ENCODE assay signal across 8 cellular contexts in genomic region chr10:125157473-125157865, GRCh38. TPM values are rescaled to one million over a fixed set of nuclear protein-coding genes. Genes with fewer than 3 reads are reported as not detected.
DNase-seq lines count a peak whose midpoint lies in the region; ATAC-seq and TF ChIP-seq lines count a peak whose summit lies in the region.

No MANE protein-coding gene starts in this region.

- peaks cover 57% of the 10 kb centered on the region for H3K27me3 Mint-ChIP-seq in activated CD8-positive, alpha-beta T cell treated with anti-CD3 and anti-CD28 coated beads, Interleukin-2, amount 10 ng/mL, durations not matched to agents 7 days and 5 days (ENCODE audit: low read depth)
- H3K27me3 Mint-ChIP-seq in activated CD8-positive, alpha-beta T cell treated with anti-CD3 and anti-CD28 coated beads for 36 hours = peaks cover 45% of the 10 kb centered on the region

- no peaks in the 10 kb centered on the region for H3K9me3 ChIP-seq in thoracic aorta

- no peak for ATAC-seq in activated CD8-positive, alpha-beta T cell treated with anti-CD3 and anti-CD28 coated beads, Interleukin-2, amount 10 ng/mL, durations not matched to agents 7 days and 5 days
- no peak for ATAC-seq in activated CD8-positive, alpha-beta T cell treated with anti-CD3 and anti-CD28 coated beads for 36 hours
- ATAC-seq in thoracic aorta (ENCODE audit: insufficient number of reproducible peaks, low FRiP score, low read depth) (no peak), HG02763 (IDR thresholded peaks at IDR 0.05; ENCODE audit: unreplicated experiment) (no peak)

- H3K27ac ChIP-seq in thoracic aorta = peak overlapping the region; percentile 6 to 94

- no peaks in the 10 kb centered on the region for H3K36me3 ChIP-seq in thoracic aorta

- no peaks in the 10 kb centered on the region for H3K27me3 ChIP-seq in thoracic aorta (replicated peaks; ENCODE audit: insufficient read depth)

- H3K4me1 Mint-ChIP-seq in activated CD8-positive, alpha-beta T cell treated with anti-CD3 and anti-CD28 coated beads, Interleukin-2, amount 10 ng/mL, durations not matched to agents 7 days and 5 days (ENCODE audit: low read depth) = peaks cover 11% of the 10 kb centered on the region
- peaks cover 4% of the 10 kb centered on the region for H3K4me1 Mint-ChIP-seq in activated CD8-positive, alpha-beta T cell treated with anti-CD3 and anti-CD28 coated beads for 36 hours (ENCODE audit: low read depth)

- DNase-seq in activated CD8-positive, alpha-beta T cell treated with anti-CD3 and anti-CD28 coated beads, Interleukin-2, amount 10 ng/mL, durations not matched to agents 7 days and 5 days = no peak
- no peak for DNase-seq in activated CD8-positive, alpha-beta T cell treated with anti-CD3 and anti-CD28 coated beads for 36 hours
- DNase-seq in astrocyte of the cerebellum (ENCODE audit: low read depth) (no peak), kidney tubule cell (ENCODE audit: low spot score) (peak; percentile 56), thoracic aorta (ENCODE audit: low spot score) (no peak), SW480 (ENCODE audit: low spot score) (no peak)
- no peak for DNase-seq in activated CD4-positive, alpha-beta T cell treated with anti-CD3 and anti-CD28 coated beads for 4 hours

- in situ Hi-C loops in astrocyte of the cerebellum (cut with HindIII; ENCODE audit: low sequenced_read_pairs) = no loop called here

- POLR2A ChIA-PET in activated CD8-positive, alpha-beta T cell treated with anti-CD3 and anti-CD28 coated beads, Interleukin-2, amount 10 ng/mL, durations not matched to agents 7 days and 5 days (lab: Charles Lee) = no interaction called here
- POLR2A ChIA-PET in activated CD8-positive, alpha-beta T cell treated with anti-CD3 and anti-CD28 coated beads for 36 hours (lab: Charles Lee) = no interaction called here

- H3K4me3 ChIP-seq in astrocyte of the cerebellum (ENCODE audit: low read depth, low read length) (peak overlapping the region; percentile 62), thoracic aorta (peak overlapping the region; percentile 93)

- intact Hi-C loops in activated CD8-positive, alpha-beta T cell treated with anti-CD3 and anti-CD28 coated beads for 36 hours (cut with micrococcal nuclease) = no loop called here

- H3K36me3 Mint-ChIP-seq in activated CD8-positive, alpha-beta T cell treated with anti-CD3 and anti-CD28 coated beads, Interleukin-2, amount 10 ng/mL, durations not matched to agents 7 days and 5 days (ENCODE audit: low read depth) = no peaks in the 10 kb centered on the region
- H3K36me3 Mint-ChIP-seq in activated CD8-positive, alpha-beta T cell treated with anti-CD3 and anti-CD28 coated beads for 36 hours (ENCODE audit: low read depth) = no peaks in the 10 kb centered on the region

- CTCF ChIA-PET in activated CD8-positive, alpha-beta T cell treated with anti-CD3 and anti-CD28 coated beads, Interleukin-2, amount 10 ng/mL, durations not matched to agents 7 days and 5 days (lab: Charles Lee) = no interaction called here
- CTCF ChIA-PET in activated CD8-positive, alpha-beta T cell treated with anti-CD3 and anti-CD28 coated beads for 36 hours (lab: Charles Lee) = no interaction called here

- no peak for TF ChIP-seq CTCF in activated CD8-positive, alpha-beta T cell treated with anti-CD3 and anti-CD28 coated beads for 36 hours (IDR thresholded peaks at IDR 0.05)
- no peak for TF ChIP-seq CTCF in astrocyte of the cerebellum (IDR thresholded peaks at IDR 0.05; ENCODE audit: low read depth, low read length, missing control alignments)
- TF ChIP-seq CTCF in thoracic aorta (IDR thresholded peaks at IDR 0.05) = no peak

- H3K4me1 ChIP-seq in thoracic aorta (ENCODE audit: control insufficient read depth in 1 of 2, low read depth in 2 of 2) = peaks cover 52 to 65% of the 10 kb centered on the region in 2 donors

- H3K27ac Mint-ChIP-seq in activated CD8-positive, alpha-beta T cell treated with anti-CD3 and anti-CD28 coated beads, Interleukin-2, amount 10 ng/mL, durations not matched to agents 7 days and 5 days = no peak overlapping the region
- no peak overlapping the region for H3K27ac Mint-ChIP-seq in activated CD8-positive, alpha-beta T cell treated with anti-CD3 and anti-CD28 coated beads for 36 hours

- H3K9me3 Mint-ChIP-seq in activated CD8-positive, alpha-beta T cell treated with anti-CD3 and anti-CD28 coated beads, Interleukin-2, amount 10 ng/mL, durations not matched to agents 7 days and 5 days (ENCODE audit: insufficient read depth) = no peaks in the 10 kb centered on the region
- no peaks in the 10 kb centered on the region for H3K9me3 Mint-ChIP-seq in activated CD8-positive, alpha-beta T cell treated with anti-CD3 and anti-CD28 coated beads for 36 hours

- H3K4me3 Mint-ChIP-seq in activated CD8-positive, alpha-beta T cell treated with anti-CD3 and anti-CD28 coated beads, Interleukin-2, amount 10 ng/mL, durations not matched to agents 7 days and 5 days = peak overlapping the region; percentile 22
- no peak overlapping the region for H3K4me3 Mint-ChIP-seq in activated CD8-positive, alpha-beta T cell treated with anti-CD3 and anti-CD28 coated beads for 36 hours

RNA-seq across cellular contexts. Expression of gene CTBP2, which starts 2.9 kb away (rescaled TPM):
- under 1 TPM; 0.29 to 0.40 TPM for total RNA-seq in activated CD8-positive, alpha-beta T cell treated with anti-CD3 and anti-CD28 coated beads, Interleukin-2, amount 10 ng/mL, durations not matched to agents 7 days and 5 days
- under 1 TPM; 0.60 to 0.88 TPM for total RNA-seq in activated CD8-positive, alpha-beta T cell treated with anti-CD3 and anti-CD28 coated beads for 36 hours
- total RNA-seq in thoracic aorta = 10 to 100 TPM; 62.8 to 80.6 TPM

Comparison
In these comparisons a context has a peak if more than half of its experiments do, and no peak if none do; other contexts are left out.
1. RNA of gene CTBP2, which starts 2.9 kb away (total RNA-seq): 62.8 to 80.6 TPM in thoracic aorta; 0.60 to 0.88 TPM in activated CD8-positive, alpha-beta T cell treated with anti-CD3 and anti-CD28 coated beads for 36 hours and 0.29 to 0.40 TPM in activated CD8-positive, alpha-beta T cell treated with anti-CD3 and anti-CD28 coated beads, Interleukin-2, amount 10 ng/mL, durations not matched to agents 7 days and 5 days; every median in the first group is over 10 times any median in the second.